ENCODE assay signal across 35 cellular contexts in the genomic region with DNA sequence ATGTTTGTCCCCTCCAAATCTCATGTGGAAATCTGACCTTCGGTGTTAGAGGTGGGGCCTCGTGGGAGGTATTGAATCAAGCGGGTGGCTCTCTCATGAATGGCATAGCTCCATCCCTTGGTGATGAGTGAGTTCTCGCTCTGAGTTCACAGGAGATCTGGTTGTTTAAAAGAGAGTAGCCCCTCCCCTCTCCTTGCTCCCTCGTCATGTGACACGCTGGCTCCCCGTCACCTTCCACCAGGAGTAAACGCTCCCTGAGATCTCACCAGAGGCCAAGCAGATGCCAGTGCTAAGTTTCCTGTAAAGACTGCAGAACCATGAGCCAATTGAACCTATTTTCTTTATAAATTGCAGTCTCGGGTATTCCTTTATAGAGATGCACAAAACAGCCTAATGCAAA.
"Had no signal": no experiment of that assay in that cellular context is flagged by ENCODE, and none has a peak within 500 bp of the region (broad histone marks: within the 10 kb centered on the region; RNA-seq: fewer than 3 reads in every experiment).

No MANE protein-coding gene starts in this region.

- H3K36me3 ChIP-seq: Peyer's patch, SJSA1 had no signal

- H3K4me1 ChIP-seq: SJSA1 had no signal

- H3K27me3 ChIP-seq: Peyer's patch, SJSA1 had no signal

- H3K4me1 Mint-ChIP-seq: activated CD4-positive, alpha-beta memory T cell treated with anti-CD3 and anti-CD28 coated beads, Interleukin-2, amount 10 ng/mL, durations not matched to agents 7 days and 5 days; activated naive CD8-positive, alpha-beta T cell treated with anti-CD3 and anti-CD28 coated beads, Interleukin-2, amount 50 U/mL, for 24 hours had no signal

- DNase-seq: activated CD4-positive, alpha-beta memory T cell treated with anti-CD3 and anti-CD28 coated beads, Interleukin-2, amount 10 ng/mL, durations not matched to agents 7 days and 5 days; activated CD4-positive, alpha-beta T cell treated with anti-CD3 and anti-CD28 coated beads for 1 hour; activated CD4-positive, alpha-beta T cell treated with anti-CD3 and anti-CD28 coated beads for 48 hours; activated CD4-positive, CD25-positive, alpha-beta regulatory T cell; activated CD8-positive, alpha-beta memory T cell treated with anti-CD3 and anti-CD28 coated beads for 24 hours; activated CD8-positive, alpha-beta memory T cell treated with anti-CD3 and anti-CD28 coated beads, Interleukin-2, amount 10 ng/mL, durations not matched to agents 7 days and 5 days; activated CD8-positive, alpha-beta memory T cell treated with anti-CD3 and anti-CD28 coated beads, Interleukin-2, amount 50 U/mL, for 48 hours; activated effector memory CD4-positive, alpha-beta T cell treated with Interleukin-2 at 50 U/mL for 16 hours; activated naive CD4-positive, alpha-beta T cell treated with anti-CD3 and anti-CD28 coated beads, Interleukin-2, amount 10 ng/mL, durations not matched to agents 7 days and 5 days; activated naive CD8-positive, alpha-beta T cell treated with anti-CD3 and anti-CD28 coated beads, Interleukin-2, amount 50 U/mL, for 24 hours; activated T-cell treated with anti-CD3 and anti-CD28 coated beads, Interleukin-2, amount 50 U/mL, for 48 hours; anterior cingulate cortex; caudate nucleus; cerebellar nuclear complex; NCI-H1048; NCI-H1105 treated with DMSO at 0.1 percent for 48 hours; NCI-H1436; NCI-H1694; NCI-H1930; NCI-H2081 treated with DMSO at 0.1 percent for 48 hours; NCI-H226; NCI-H446 treated with DMSO at 0.1 percent for 48 hours; NCI-H69; PC-3; RPMI8226; SHP77 treated with DMSO at 0.1 percent for 48 hours; SW 1271; T-helper 1 cell; T-helper 2 cell; T-helper 9 cell had no signal

- H3K27me3 Mint-ChIP-seq: activated CD4-positive, alpha-beta memory T cell treated with anti-CD3 and anti-CD28 coated beads, Interleukin-2, amount 10 ng/mL, durations not matched to agents 7 days and 5 days; activated CD8-positive, alpha-beta memory T cell treated with anti-CD3 and anti-CD28 coated beads, Interleukin-2, amount 10 ng/mL, durations not matched to agents 7 days and 5 days; activated naive CD8-positive, alpha-beta T cell had no signal

- H3K4me3 Mint-ChIP-seq: activated CD4-positive, alpha-beta memory T cell treated with anti-CD3 and anti-CD28 coated beads, Interleukin-2, amount 10 ng/mL, durations not matched to agents 7 days and 5 days; activated CD8-positive, alpha-beta memory T cell treated with anti-CD3 and anti-CD28 coated beads, Interleukin-2, amount 10 ng/mL, durations not matched to agents 7 days and 5 days; activated naive CD4-positive, alpha-beta T cell treated with anti-CD3 and anti-CD28 coated beads, Interleukin-2, amount 10 ng/mL, durations not matched to agents 7 days and 5 days; activated naive CD8-positive, alpha-beta T cell; activated naive CD8-positive, alpha-beta T cell treated with anti-CD3 and anti-CD28 coated beads, Interleukin-2, amount 50 U/mL, for 24 hours; brain had no signal

- H3K27ac ChIP-seq: SJSA1, VCaP had no signal

- H3K27ac Mint-ChIP-seq: activated CD4-positive, alpha-beta memory T cell treated with anti-CD3 and anti-CD28 coated beads, Interleukin-2, amount 10 ng/mL, durations not matched to agents 7 days and 5 days; activated CD8-positive, alpha-beta memory T cell treated with anti-CD3 and anti-CD28 coated beads, Interleukin-2, amount 10 ng/mL, durations not matched to agents 7 days and 5 days; activated naive CD4-positive, alpha-beta T cell treated with anti-CD3 and anti-CD28 coated beads, Interleukin-2, amount 10 ng/mL, durations not matched to agents 7 days and 5 days; activated naive CD8-positive, alpha-beta T cell; activated naive CD8-positive, alpha-beta T cell treated with anti-CD3 and anti-CD28 coated beads, Interleukin-2, amount 50 U/mL, for 24 hours; brain had no signal

- H3K4me3 ChIP-seq: Peyer's patch, SJSA1 had no signal

- H3K36me3 Mint-ChIP-seq: activated CD8-positive, alpha-beta memory T cell treated with anti-CD3 and anti-CD28 coated beads, Interleukin-2, amount 10 ng/mL, durations not matched to agents 7 days and 5 days; activated naive CD4-positive, alpha-beta T cell treated with anti-CD3 and anti-CD28 coated beads, Interleukin-2, amount 10 ng/mL, durations not matched to agents 7 days and 5 days; activated naive CD8-positive, alpha-beta T cell; brain had no signal

- H3K9me3 ChIP-seq: Peyer's patch, SJSA1 had no signal

- ATAC-seq: activated CD8-positive, alpha-beta memory T cell treated with anti-CD3 and anti-CD28 coated beads, Interleukin-2, amount 10 ng/mL, durations not matched to agents 7 days and 5 days; activated naive CD8-positive, alpha-beta T cell treated with anti-CD3 and anti-CD28 coated beads, Interleukin-2, amount 50 U/mL, for 24 hours; PC-3 had no signal

- H3K9me3 Mint-ChIP-seq: activated naive CD4-positive, alpha-beta T cell treated with anti-CD3 and anti-CD28 coated beads, Interleukin-2, amount 10 ng/mL, durations not matched to agents 7 days and 5 days; activated naive CD8-positive, alpha-beta T cell treated with anti-CD3 and anti-CD28 coated beads, Interleukin-2, amount 50 U/mL, for 24 hours; brain had no signal
